Comparison of ENCODE assay signal across 8 cellular contexts in genomic region chr17:37405955-37406634, GRCh38. TPM values are rescaled to one million over a fixed set of nuclear protein-coding genes. Genes with fewer than 3 reads are reported as not detected.
DNase-seq lines count a peak whose midpoint lies in the region; ATAC-seq, FAIRE-seq and TF ChIP-seq lines count a peak whose summit lies in the region.

No MANE protein-coding gene starts in this region.

- H3K4me1 ChIP-seq in A549 = peaks cover 16% of the 10 kb centered on the region; the same call in 2 of the 3 replicates

- no peak for TF ChIP-seq CTCF in A549 (IDR thresholded peaks at IDR 0.05)

- peak overlapping the region; percentile 91 to 98 for H3K27ac ChIP-seq in A549
- peak overlapping the region; percentile 88 for H3K27ac ChIP-seq in substantia nigra (ENCODE audit: low read depth, low read length, poor library complexity, severe bottlenecking)

- DNase-seq in A549 (ENCODE audit: low read depth in 1 of 2, low spot score in 1 of 2) = peak in 1 of 2 experiments; percentile 22
- DNase-seq in immature natural killer cell = no peak
- no peak for DNase-seq in substantia nigra (lab: John Stamatoyannopoulos, UW)
- no peak for DNase-seq in stimulated activated CD4-positive, alpha-beta T cell treated with anti-CD3 and anti-CD28 coated beads, Interleukin-1b, Interleukin-23, amount 100 ng/mL, for 48 hours

- H3K4me1 Mint-ChIP-seq in activated naive CD8-positive, alpha-beta T cell (ENCODE audit: low read depth) = peaks cover 44% of the 10 kb centered on the region
- peaks cover 26 to 33% of the 10 kb centered on the region in 2 donors for H3K4me1 Mint-ChIP-seq in immature natural killer cell

- peak overlapping the region; percentile 97 for H3K27ac Mint-ChIP-seq in activated naive CD8-positive, alpha-beta T cell
- peak overlapping the region; percentile 82 to 95 (median 91) for H3K27ac Mint-ChIP-seq in immature natural killer cell

- no peak for TF ChIP-seq EP300 in A549 (IDR thresholded peaks at IDR 0.05)

- FAIRE-seq in A549 (lab: Jason Lieb, UNC) = no peak

- no peaks in the 10 kb centered on the region for H3K9me3 ChIP-seq in A549

- ATAC-seq in A549 (peak; percentile 62 to 70), GM18867 (IDR thresholded peaks at IDR 0.05; ENCODE audit: unreplicated experiment) (peak; percentile 38), HG03521 (IDR thresholded peaks at IDR 0.05; ENCODE audit: unreplicated experiment) (peak; percentile 18), HG03571 (IDR thresholded peaks at IDR 0.05; ENCODE audit: unreplicated experiment) (no peak)

- no peak for TF ChIP-seq RAD21 in A549 (conservative IDR thresholded peaks at IDR 0.05 in 1 of 2, IDR thresholded peaks at IDR 0.05 in 1 of 2)

- WGBS in A549 (ENCODE audit: missing lambda C conversion rate) = under 1% methylated on average over 13 of the region's 21 CpGs

- peak overlapping the region; percentile 76 for H3K4me3 ChIP-seq in A549

- no peaks in the 10 kb centered on the region for H3K27me3 Mint-ChIP-seq in activated naive CD8-positive, alpha-beta T cell
- peaks cover 0 to 10% (median 7%) of the 10 kb centered on the region in 3 donors for H3K27me3 Mint-ChIP-seq in immature natural killer cell (ENCODE audit: low read depth in 3 of 3)

- no peaks in the 10 kb centered on the region for H3K9me3 Mint-ChIP-seq in activated naive CD8-positive, alpha-beta T cell (ENCODE audit: low read depth)
- no peaks in the 10 kb centered on the region for H3K9me3 Mint-ChIP-seq in immature natural killer cell

- peaks cover 6% of the 10 kb centered on the region for H3K36me3 Mint-ChIP-seq in activated naive CD8-positive, alpha-beta T cell
- peaks cover 3 to 9% (median 4%) of the 10 kb centered on the region in 3 donors for H3K36me3 Mint-ChIP-seq in immature natural killer cell

- no peak for TF ChIP-seq POLR2A in A549 (IDR thresholded peaks at IDR 0.05; ENCODE audit: low read length)

- H3K4me3 Mint-ChIP-seq in activated naive CD8-positive, alpha-beta T cell = peak overlapping the region; percentile 99
- H3K4me3 Mint-ChIP-seq in immature natural killer cell = peak overlapping the region; percentile 93 to 96 (median 94)

- POLR2A ChIA-PET in A549 (lab: Yijun Ruan, JAX) = no interaction called here

- CTCF ChIA-PET in A549 (lab: Yijun Ruan, JAX) = interaction anchor here (1.0 to 4.6 kb wide), 4 partner anchors 32 to 291 kb away, joined by 3 to 33 read pairs (median 4); no protein-coding TSS in a partner anchor

- peak overlapping the region; percentile 75 for H3K4me2 ChIP-seq in A549

TF ChIP-seq in A549, 52 proteins besides CTCF, POLR2A, EP300 and RAD21:
- no peak for TF ChIP-seq PBX3 (IDR thresholded peaks at IDR 0.05)
- TF ChIP-seq MYC (IDR thresholded peaks at IDR 0.05; ENCODE audit: borderline replicate concordance, low read length) = no peak
- no peak for TF ChIP-seq MAFK (IDR thresholded peaks at IDR 0.05; ENCODE audit: partially characterized antibody)
- no peak for TF ChIP-seq GATA3 (IDR thresholded peaks at IDR 0.05; ENCODE audit: borderline replicate concordance)
- no peak for TF ChIP-seq ZNF302 (CRISPR knock-in tag; IDR thresholded peaks at IDR 0.05)
- TF ChIP-seq FOSL2 (IDR thresholded peaks at IDR 0.05) = no peak
- no peak for TF ChIP-seq FOSL2 (CRISPR knock-in tag; IDR thresholded peaks at IDR 0.05)
- TF ChIP-seq ZC3H11A (IDR thresholded peaks at IDR 0.05) = no peak
- 0 out of 2 replicates have a peak, but pooled peaks have one; percentile 40 for TF ChIP-seq E2F6 (IDR thresholded peaks at IDR 0.05; ENCODE audit: borderline replicate concordance, low read depth)
- TF ChIP-seq ATOH8 (CRISPR knock-in tag; IDR thresholded peaks at IDR 0.05; ENCODE audit: low read depth) = no peak
- TF ChIP-seq BCL3 (IDR thresholded peaks at IDR 0.05) = no peak
- no peak for TF ChIP-seq SMC3 (IDR thresholded peaks at IDR 0.05)
- peak; percentile 76; the same call in 1 of the 2 replicates for TF ChIP-seq MAX (IDR thresholded peaks at IDR 0.05)
- TF ChIP-seq HOXB5 (CRISPR knock-in tag; IDR thresholded peaks at IDR 0.05) = no peak
- no peak for TF ChIP-seq HOXA7 (CRISPR knock-in tag; IDR thresholded peaks at IDR 0.05)
- TF ChIP-seq RARB (CRISPR knock-in tag; IDR thresholded peaks at IDR 0.05) = no peak
- no peak for TF ChIP-seq RCOR1 (IDR thresholded peaks at IDR 0.05; ENCODE audit: low read depth, low read length)
- TF ChIP-seq PHF8 (IDR thresholded peaks at IDR 0.05; ENCODE audit: borderline replicate concordance, low read depth) = no peak; the same call in 1 of the 2 replicates
TF ChIP-seq in A549: peak in this region for 2.

RNA-seq across cellular contexts. Expression of gene ACACA, which starts 0.5 kb away (rescaled TPM):
- polyA plus RNA-seq in A549 (2011; rRNA removed) (112 and 113 TPM in 2 replicates), A549 (2017; fragmentation: RNase III; extraction: RNeasy Plus Mini Kit Qiagen cat#74134 plus additional on column Dnase treatment) (42.7 to 51.8 TPM (median 48.6 TPM) in 3 replicates), immature natural killer cell (1 to 10 TPM; 3.3 to 7.0 (median 3.9) TPM)
- 33.3 and 39.2 TPM in 2 replicates for polyA plus RNA-seq in A549 (2012; cell fraction: cytosol; rRNA removed)
- polyA plus RNA-seq in A549 (2012; cell fraction: nucleus; rRNA removed) = 62.0 and 91.1 TPM in 2 replicates
- polyA minus RNA-seq in A549 (2011; rRNA and poly(A)+ RNA removed) = 336 and 347 TPM in 2 replicates

RNA-seq across cellular contexts. Expression of gene TADA2A, which starts 0.6 kb away (rescaled TPM):
- 22.2 and 27.1 TPM in 2 replicates for polyA plus RNA-seq in A549 (2011; rRNA removed)
- 8.2 and 8.6 TPM in 2 replicates for polyA plus RNA-seq in A549 (2012; cell fraction: cytosol; rRNA removed)
- polyA plus RNA-seq in A549 (2012; cell fraction: nucleus; rRNA removed) = 12.7 and 20.7 TPM in 2 replicates
- 9.9 to 11.2 TPM (median 10.3 TPM) in 3 replicates for polyA plus RNA-seq in A549 (2017; fragmentation: RNase III; extraction: RNeasy Plus Mini Kit Qiagen cat#74134 plus additional on column Dnase treatment)
- polyA minus RNA-seq in A549 (2011; rRNA and poly(A)+ RNA removed) = 35.7 and 44.6 TPM in 2 replicates
- 10 to 100 TPM in 1 of 3 donors, 1 to 10 TPM in 2; 3.3 to 16.0 (median 4.0) TPM for polyA plus RNA-seq in immature natural killer cell

RNA-seq across cellular contexts. Expression of gene C17orf78, which starts 30.3 kb away (rescaled TPM):
- polyA plus RNA-seq in A549 (2011; rRNA removed) (not detected in 2 replicates), A549 (2017; fragmentation: RNase III; extraction: RNeasy Plus Mini Kit Qiagen cat#74134 plus additional on column Dnase treatment) (not detected in 3 replicates), immature natural killer cell (not detected)
- polyA plus RNA-seq in A549 (2012; cell fraction: cytosol; rRNA removed) = not detected in 2 replicates
- not detected in 2 replicates for polyA plus RNA-seq in A549 (2012; cell fraction: nucleus; rRNA removed)
- polyA minus RNA-seq in A549 (2011; rRNA and poly(A)+ RNA removed) = not detected in 2 replicates

Comparison
In these comparisons a context has a peak if more than half of its experiments do, and no peak if none do; other contexts are left out.
1. RNA of gene ACACA, which starts 0.5 kb away (polyA plus RNA-seq): 33.3 to 113 TPM in A549; 3.3 to 7.0 TPM in immature natural killer cell; every median in the first group is over 4 times any median in the second.